Comparison of ENCODE assay signal across 9 cellular contexts in the genomic region with DNA sequence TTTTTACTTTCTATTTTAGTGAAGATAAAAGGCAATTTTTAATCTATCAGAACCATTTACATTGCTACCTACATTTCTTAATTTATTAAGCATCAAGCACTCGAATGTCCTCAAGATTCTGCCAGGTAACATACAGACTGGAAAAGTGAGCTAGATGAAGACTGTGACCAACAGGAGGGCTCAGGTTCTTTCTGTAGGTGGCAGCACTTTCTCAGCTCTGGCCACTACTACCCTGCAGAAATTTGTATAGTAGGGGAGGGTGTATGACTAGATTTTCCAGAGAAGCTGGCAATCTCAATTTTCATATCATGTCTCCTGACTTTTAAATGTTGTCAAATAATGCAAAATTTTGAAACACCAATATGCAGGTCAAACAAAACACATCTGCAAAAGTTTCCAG.
DNase-seq lines count a peak whose midpoint lies in the region; ATAC-seq, FAIRE-seq and TF ChIP-seq lines count a peak whose summit lies in the region.
"Had no signal": no experiment of that assay in that cellular context is flagged by ENCODE, and none has a peak within 500 bp of the region (broad histone marks: within the 10 kb centered on the region; RNA-seq: fewer than 3 reads in every experiment).

No MANE protein-coding gene starts in this region.

- H4K20me1 ChIP-seq in osteoblast (ENCODE audit: insufficient read depth, low read length), result no peaks in the 10 kb centered on the region

- no peak overlapping the region for H3K4me3 ChIP-seq in GM12864 (ENCODE audit: low read depth, low read length)
- H3K4me3 ChIP-seq in osteoblast (ENCODE audit: insufficient read depth, low read length), result no peak overlapping the region
- H3K4me3 ChIP-seq: Peyer's patch had no signal

- no peak for ATAC-seq in GM21717 (IDR thresholded peaks at IDR 0.05; ENCODE audit: unreplicated experiment)

- H3K27ac ChIP-seq in osteoblast (ENCODE audit: low read depth, low read length), result no peak overlapping the region
- H3K27ac ChIP-seq: Peyer's patch had no signal

- H3K4me1 ChIP-seq in osteoblast (ENCODE audit: insufficient read depth, low read length), result no peaks in the 10 kb centered on the region
- H3K4me1 ChIP-seq: Peyer's patch had no signal

- FAIRE-seq in GM19239 (lab: Jason Lieb, UNC), result no peak
- FAIRE-seq: colon had no signal

- H3K27me3 ChIP-seq in osteoblast (ENCODE audit: insufficient read depth, low read length), result no peaks in the 10 kb centered on the region
- H3K27me3 ChIP-seq: Peyer's patch had no signal

- no peaks in the 10 kb centered on the region for H3K79me2 ChIP-seq in osteoblast (ENCODE audit: insufficient read depth, low read length)

- TF ChIP-seq CTCF in GM12864 (IDR thresholded peaks at IDR 0.05; ENCODE audit: low read depth, low read length, missing control alignments), result peak; percentile 31
- TF ChIP-seq CTCF in osteoblast (IDR thresholded peaks at IDR 0.05; ENCODE audit: extremely low read depth, low read depth, low read length), result peak; percentile 11

- no peak overlapping the region for H3K4me2 ChIP-seq in osteoblast (ENCODE audit: insufficient read depth, low read length)

- no peak overlapping the region for H2AFZ ChIP-seq in osteoblast (ENCODE audit: low read length)

- no peaks in the 10 kb centered on the region for H3K9me3 ChIP-seq in osteoblast (ENCODE audit: low read depth, low read length)
- H3K9me3 ChIP-seq: Peyer's patch had no signal

- DNase-seq in GM12864 (ENCODE audit: low read depth) (no peak), NCI-H1105 treated with DMSO at 0.1 percent for 48 hours (lab: John Stamatoyannopoulos, UW) (peak; percentile 27), cerebellar cortex (ENCODE audit: low spot score) (peak; percentile 6), osteoblast (ENCODE audit: insufficient read length, low spot score, missing footprints) (peak; percentile 15), GM19239 (ENCODE audit: insufficient read length, low spot score) (no peak), LoVo (ENCODE audit: low spot score) (no peak)
- DNase-seq: Peyer's patch had no signal

- no peaks in the 10 kb centered on the region for H3K36me3 ChIP-seq in osteoblast (ENCODE audit: insufficient read depth, low read length)
- H3K36me3 ChIP-seq: Peyer's patch had no signal

Comparison
In these comparisons a context has a peak if more than half of its experiments do, and no peak if none do; other contexts are left out.
1. DNase-seq: peak in NCI-H1105 treated with DMSO at 0.1 percent for 48 hours (single experiment), cerebellar cortex (single experiment) and osteoblast (single experiment); none in GM12864 (single experiment), GM19239 (single experiment) and LoVo (single experiment).